ENCODE assay signal across 1 cellular context in the genomic region with DNA sequence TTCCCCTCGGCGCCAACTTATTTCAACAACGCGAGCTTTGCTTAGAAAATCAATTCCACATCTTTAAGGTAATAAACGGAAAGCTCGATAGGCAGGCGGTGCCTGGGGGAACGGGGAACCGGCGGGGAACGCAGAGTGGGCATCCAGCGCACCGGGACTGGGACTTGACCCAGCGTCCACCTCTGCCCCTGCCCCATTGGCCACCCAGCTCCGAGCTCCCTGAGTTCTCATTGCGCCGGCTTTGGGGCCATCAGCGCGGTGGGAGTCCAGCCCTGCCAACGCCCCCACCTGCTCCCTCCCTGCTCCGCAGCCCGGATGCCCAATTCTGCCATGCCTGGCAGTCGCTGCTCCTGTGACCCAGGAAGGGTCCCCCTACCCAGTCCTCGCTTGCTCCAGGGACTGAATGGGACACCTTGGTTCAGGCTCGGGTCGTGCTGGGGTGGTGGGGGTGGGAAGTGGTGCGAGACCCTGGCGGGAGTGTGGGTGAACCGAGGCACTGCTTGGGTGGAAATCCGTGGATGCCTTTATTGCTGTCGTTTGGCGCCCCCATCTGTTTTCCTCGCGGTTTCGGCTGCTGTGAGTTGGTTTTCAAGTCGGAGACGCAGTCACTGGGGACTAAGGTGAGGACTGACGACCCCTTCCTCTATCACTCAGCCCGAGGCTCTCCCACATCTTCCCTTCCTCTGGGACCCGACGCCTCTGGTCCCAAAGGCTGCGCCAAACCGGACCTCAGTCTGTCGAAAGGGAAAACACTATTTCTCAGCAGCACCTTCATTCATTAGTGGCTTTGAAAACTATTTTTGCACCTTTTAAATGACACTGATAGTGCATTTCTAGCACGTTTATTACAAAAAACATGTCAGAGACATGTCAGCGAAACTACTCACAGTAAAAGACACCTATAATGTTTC.
TF ChIP-seq lines count a peak whose summit lies in the region.

No MANE protein-coding gene starts in this region.

TF ChIP-seq in K562, 482 proteins besides CTCF, POLR2A, EP300 and RAD21:
- TF ChIP-seq ARID2 (IDR thresholded peaks at IDR 0.05) (0 out of 2 replicates have a peak, but pooled peaks have one; percentile 56), CC2D1A (IDR thresholded peaks at IDR 0.05) (peak; percentile 79), CSDE1 (IDR thresholded peaks at IDR 0.05) (no peak), HOXB6 (CRISPR knock-in tag; IDR thresholded peaks at IDR 0.05; ENCODE audit: borderline replicate concordance) (no peak), STAG1 (CRISPR knock-in tag; IDR thresholded peaks at IDR 0.05; ENCODE audit: borderline replicate concordance) (peak; percentile 75; the same call in 1 of the 2 replicates), FOXJ3 (CRISPR knock-in tag; IDR thresholded peaks at IDR 0.05) (no peak), KDM5B (IDR thresholded peaks at IDR 0.05; ENCODE audit: insufficient replicate concordance, low read depth, low read length) (no peak), NRF1 (conservative IDR thresholded peaks at IDR 0.05 in 1 of 2, IDR thresholded peaks at IDR 0.05 in 1 of 2) (no peak), SMC3 (conservative IDR thresholded peaks at IDR 0.05; ENCODE audit: insufficient read depth, low read depth, low read length) (peak; percentile 69)
- TF ChIP-seq, protein P1, sequence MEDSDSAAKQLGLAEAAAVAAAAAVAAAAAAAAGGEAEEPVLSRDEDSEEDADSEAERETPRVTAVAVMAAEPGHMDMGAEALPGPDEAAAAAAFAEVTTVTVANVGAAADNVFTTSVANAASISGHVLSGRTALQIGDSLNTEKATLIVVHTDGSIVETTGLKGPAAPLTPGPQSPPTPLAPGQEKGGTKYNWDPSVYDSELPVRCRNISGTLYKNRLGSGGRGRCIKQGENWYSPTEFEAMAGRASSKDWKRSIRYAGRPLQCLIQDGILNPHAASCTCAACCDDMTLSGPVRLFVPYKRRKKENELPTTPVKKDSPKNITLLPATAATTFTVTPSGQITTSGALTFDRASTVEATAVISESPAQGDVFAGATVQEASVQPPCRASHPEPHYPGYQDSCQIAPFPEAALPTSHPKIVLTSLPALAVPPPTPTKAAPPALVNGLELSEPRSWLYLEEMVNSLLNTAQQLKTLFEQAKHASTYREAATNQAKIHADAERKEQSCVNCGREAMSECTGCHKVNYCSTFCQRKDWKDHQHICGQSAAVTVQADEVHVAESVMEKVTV (CRISPR knock-in tag; IDR thresholded peaks at IDR 0.05) = peak; percentile 64
- TF ChIP-seq, protein P2, sequence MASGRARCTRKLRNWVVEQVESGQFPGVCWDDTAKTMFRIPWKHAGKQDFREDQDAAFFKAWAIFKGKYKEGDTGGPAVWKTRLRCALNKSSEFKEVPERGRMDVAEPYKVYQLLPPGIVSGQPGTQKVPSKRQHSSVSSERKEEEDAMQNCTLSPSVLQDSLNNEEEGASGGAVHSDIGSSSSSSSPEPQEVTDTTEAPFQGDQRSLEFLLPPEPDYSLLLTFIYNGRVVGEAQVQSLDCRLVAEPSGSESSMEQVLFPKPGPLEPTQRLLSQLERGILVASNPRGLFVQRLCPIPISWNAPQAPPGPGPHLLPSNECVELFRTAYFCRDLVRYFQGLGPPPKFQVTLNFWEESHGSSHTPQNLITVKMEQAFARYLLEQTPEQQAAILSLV (tag; IDR thresholded peaks at IDR 0.05) = no peak
- TF ChIP-seq, protein P3, sequence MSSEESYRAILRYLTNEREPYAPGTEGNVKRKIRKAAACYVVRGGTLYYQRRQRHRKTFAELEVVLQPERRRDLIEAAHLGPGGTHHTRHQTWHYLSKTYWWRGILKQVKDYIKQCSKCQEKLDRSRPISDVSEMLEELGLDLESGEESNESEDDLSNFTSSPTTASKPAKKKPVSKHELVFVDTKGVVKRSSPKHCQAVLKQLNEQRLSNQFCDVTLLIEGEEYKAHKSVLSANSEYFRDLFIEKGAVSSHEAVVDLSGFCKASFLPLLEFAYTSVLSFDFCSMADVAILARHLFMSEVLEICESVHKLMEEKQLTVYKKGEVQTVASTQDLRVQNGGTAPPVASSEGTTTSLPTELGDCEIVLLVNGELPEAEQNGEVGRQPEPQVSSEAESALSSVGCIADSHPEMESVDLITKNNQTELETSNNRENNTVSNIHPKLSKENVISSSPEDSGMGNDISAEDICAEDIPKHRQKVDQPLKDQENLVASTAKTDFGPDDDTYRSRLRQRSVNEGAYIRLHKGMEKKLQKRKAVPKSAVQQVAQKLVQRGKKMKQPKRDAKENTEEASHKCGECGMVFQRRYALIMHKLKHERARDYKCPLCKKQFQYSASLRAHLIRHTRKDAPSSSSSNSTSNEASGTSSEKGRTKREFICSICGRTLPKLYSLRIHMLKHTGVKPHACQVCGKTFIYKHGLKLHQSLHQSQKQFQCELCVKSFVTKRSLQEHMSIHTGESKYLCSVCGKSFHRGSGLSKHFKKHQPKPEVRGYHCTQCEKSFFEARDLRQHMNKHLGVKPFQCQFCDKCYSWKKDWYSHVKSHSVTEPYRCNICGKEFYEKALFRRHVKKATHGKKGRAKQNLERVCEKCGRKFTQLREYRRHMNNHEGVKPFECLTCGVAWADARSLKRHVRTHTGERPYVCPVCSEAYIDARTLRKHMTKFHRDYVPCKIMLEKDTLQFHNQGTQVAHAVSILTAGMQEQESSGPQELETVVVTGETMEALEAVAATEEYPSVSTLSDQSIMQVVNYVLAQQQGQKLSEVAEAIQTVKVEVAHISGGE (CRISPR knock-in tag; IDR thresholded peaks at IDR 0.05) = no peak
TF ChIP-seq in K562: peak in this region for 5.
